Comparison of ENCODE assay signal across 1 cellular context in genomic region chr4:118904418-118904817, GRCh38.
TF ChIP-seq lines count a peak whose summit lies in the region.

No MANE protein-coding gene starts in this region.

TF ChIP-seq in HepG2, 621 proteins besides CTCF, POLR2A, EP300 and RAD21 (continued from another document):
- TF ChIP-seq ZNF281 (CRISPR knock-in tag; IDR thresholded peaks at IDR 0.05; ENCODE audit: borderline replicate concordance): no peak
- no peak for TF ChIP-seq ZNF724P (CRISPR knock-in tag; IDR thresholded peaks at IDR 0.05; ENCODE audit: borderline replicate concordance)
- no peak for TF ChIP-seq KIAA2018 (CRISPR knock-in tag; IDR thresholded peaks at IDR 0.05; ENCODE audit: borderline replicate concordance)
- TF ChIP-seq BRD4 (CRISPR knock-in tag; IDR thresholded peaks at IDR 0.05): no peak
- no peak for TF ChIP-seq ZNF317 (CRISPR knock-in tag; IDR thresholded peaks at IDR 0.05)
- no peak for TF ChIP-seq BCLAF1 (IDR thresholded peaks at IDR 0.05)
- no peak for TF ChIP-seq TFAP4 (IDR thresholded peaks at IDR 0.05; ENCODE audit: borderline replicate concordance, low read depth)
- no peak for TF ChIP-seq SP4 (CRISPR knock-in tag; IDR thresholded peaks at IDR 0.05)
- TF ChIP-seq ZKSCAN1 (IDR thresholded peaks at IDR 0.05; ENCODE audit: low read length): no peak
- no peak for TF ChIP-seq ZNF225 (CRISPR knock-in tag; IDR thresholded peaks at IDR 0.05)
- TF ChIP-seq MYC (CRISPR knock-in tag; IDR thresholded peaks at IDR 0.05; ENCODE audit: borderline replicate concordance): no peak
- TF ChIP-seq MIER3 (CRISPR knock-in tag; IDR thresholded peaks at IDR 0.05; ENCODE audit: borderline replicate concordance): no peak
- no peak for TF ChIP-seq CSRNP1 (CRISPR knock-in tag; IDR thresholded peaks at IDR 0.05)
- no peak for TF ChIP-seq NCOR1 (IDR thresholded peaks at IDR 0.05; ENCODE audit: borderline replicate concordance, low read length)
- no peak for TF ChIP-seq SP5 (CRISPR knock-in tag; IDR thresholded peaks at IDR 0.05; ENCODE audit: borderline replicate concordance, low read depth)
- no peak for TF ChIP-seq ATF2 (CRISPR knock-in tag; IDR thresholded peaks at IDR 0.05)
